In the genomic region with DNA sequence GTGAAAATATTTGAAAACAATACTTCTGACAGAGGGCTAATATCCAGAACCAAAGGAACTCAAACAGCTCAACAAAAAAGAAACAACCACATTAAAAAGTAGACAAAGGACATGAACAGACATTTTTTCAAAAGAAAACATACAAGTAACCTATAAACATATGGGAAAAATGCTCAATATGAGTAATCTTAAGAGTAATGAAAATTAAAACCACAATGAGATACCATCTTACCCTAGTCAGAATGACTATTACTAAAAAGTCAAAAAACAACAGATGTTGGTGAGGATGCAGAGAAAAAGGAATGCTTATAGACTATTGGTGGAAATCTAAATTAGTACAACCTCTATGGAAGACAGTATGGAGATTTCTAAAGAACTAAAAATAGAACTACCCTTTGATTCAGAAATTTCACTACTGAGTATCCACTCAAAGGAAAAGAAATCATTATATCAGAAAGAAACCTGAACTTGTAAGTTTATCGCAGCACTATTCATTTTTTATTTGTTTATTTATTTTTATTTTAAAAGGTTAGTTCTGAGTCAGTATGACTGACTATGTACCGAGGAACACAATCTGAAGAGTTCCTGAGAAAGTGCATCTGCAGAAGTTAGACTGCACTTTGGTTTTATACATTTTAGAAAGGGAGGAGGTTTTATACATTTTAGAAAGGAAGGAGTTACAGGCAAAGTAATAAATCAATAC, we compare ENCODE assay signal across 18 cellular contexts.
A peak's percentile ranks its signal among the peaks of the same experiment; 100 is the strongest.
DNase-seq lines count a peak whose midpoint lies in the region; ATAC-seq, FAIRE-seq and TF ChIP-seq lines count a peak whose summit lies in the region.
"Had no signal": no experiment of that assay in that cellular context is flagged by ENCODE, and none has a peak within 500 bp of the region (broad histone marks: within the 10 kb centered on the region; RNA-seq: fewer than 3 reads in every experiment).

No MANE protein-coding gene starts in this region.

- H3K9me1 ChIP-seq in keratinocyte (ENCODE audit: control insufficient read depth, extremely low read depth, insufficient read depth, low read length), result no peaks in the 10 kb centered on the region

- TF ChIP-seq CTCF in astrocyte of the spinal cord (IDR thresholded peaks at IDR 0.05; ENCODE audit: low read depth, low read length) (no peak), keratinocyte (optimal IDR thresholded peaks at IDR 0.05 in 1 of 3, IDR thresholded peaks at IDR 0.05 in 1 of 3, conservative IDR thresholded peaks at IDR 0.05 in 1 of 3; ENCODE audit: extremely low read depth in 1 of 3, insufficient read depth in 2 of 3, low read length in 3 of 3) (no peak)

- no peaks in the 10 kb centered on the region for H4K20me1 ChIP-seq in keratinocyte (ENCODE audit: control insufficient read depth, extremely low read depth, insufficient read depth, low read length)

- no peak overlapping the region for H2AFZ ChIP-seq in keratinocyte (ENCODE audit: control insufficient read depth, low read length)

- peaks cover 8% of the 10 kb centered on the region for H3K4me1 ChIP-seq in keratinocyte (ENCODE audit: control insufficient read depth, extremely low read depth, insufficient read depth, low read length)
- H3K4me1 ChIP-seq: right atrium auricular region, suprapubic skin had no signal

- H3K27ac ChIP-seq in keratinocyte (ENCODE audit: control insufficient read depth, insufficient read depth, low read length) (peak overlapping the region; percentile 29), substantia nigra (ENCODE audit: low read depth, low read length, poor library complexity, severe bottlenecking) (no peak overlapping the region)
- H3K27ac ChIP-seq: cardiac muscle cell, right atrium auricular region, suprapubic skin had no signal

- DNase-seq in Caki2 (ENCODE audit: low read depth) (peak; percentile 43), HS-27A (ENCODE audit: low read depth) (peak; percentile 42), astrocyte of the spinal cord (ENCODE audit: low read depth, low spot score) (peak; percentile 51), keratinocyte (ENCODE audit: low read depth, low spot score) (peak; percentile 13), substantia nigra (lab: John Stamatoyannopoulos, UW) (no peak), NCI-H1930 (lab: John Stamatoyannopoulos, UW) (no peak)
- DNase-seq in activated CD4-positive, alpha-beta T cell treated with anti-CD3 and anti-CD28 coated beads, Interleukin-2, amount 10 ng/mL, durations not matched to agents 7 days and 5 days, result no peak
- DNase-seq: activated B cell treated with CpG ODN at 0.5 μM for 24 hours; activated naive CD4-positive, alpha-beta T cell treated with anti-CD3 and anti-CD28 coated beads for 36 hours; effector CD8-positive, alpha-beta T cell; NCI-H1092; nephron progenitor cell; stimulated activated CD4-positive, alpha-beta T cell treated with anti-CD3 and anti-CD28 coated beads, Interleukin-2, amount 100 ng/mL, for 24 hours had no signal

- CTCF ChIA-PET in activated CD4-positive, alpha-beta T cell treated with anti-CD3 and anti-CD28 coated beads, Interleukin-2, amount 10 ng/mL, durations not matched to agents 7 days and 5 days (lab: Charles Lee), result interaction anchor here (0.5 kb wide), 1 partner anchor 13 kb away, joined by 5 read pairs; no protein-coding TSS in a partner anchor

- in situ Hi-C loops in Caki2 (cut with HindIII; ENCODE audit: low pct_unique_long_range_greater_than_20kb, low sequenced_read_pairs), result no loop called here
- in situ Hi-C loops in astrocyte of the spinal cord (cut with HindIII; ENCODE audit: low sequenced_read_pairs), result no loop called here

- H3K79me2 ChIP-seq in keratinocyte (ENCODE audit: control insufficient read depth, insufficient read depth, low read length), result no peaks in the 10 kb centered on the region

- H3K4me1 Mint-ChIP-seq in activated CD4-positive, alpha-beta T cell treated with anti-CD3 and anti-CD28 coated beads, Interleukin-2, amount 10 ng/mL, durations not matched to agents 7 days and 5 days, result peaks cover 6% of the 10 kb centered on the region
- H3K4me1 Mint-ChIP-seq: activated B cell treated with CpG ODN at 0.5 μM for 24 hours, nephron progenitor cell had no signal

- peak overlapping the region; percentile 17 for H3K4me2 ChIP-seq in keratinocyte (ENCODE audit: control insufficient read depth, extremely low read depth, insufficient read depth, low read depth, low read length)

- dilution Hi-C loops in keratinocyte (cut with MboI; ENCODE audit: extremely low pct_ligation_motif_present, low sequenced_read_pairs), result no loop called here

- H3K9ac ChIP-seq in keratinocyte (ENCODE audit: control insufficient read depth, extremely low read depth, insufficient read depth, low read length), result no peak overlapping the region

- no peak for ATAC-seq in GM18867 (IDR thresholded peaks at IDR 0.05; ENCODE audit: unreplicated experiment)
- ATAC-seq: K562 had no signal

- peaks cover 51% of the 10 kb centered on the region for H3K36me3 Mint-ChIP-seq in activated CD4-positive, alpha-beta T cell treated with anti-CD3 and anti-CD28 coated beads, Interleukin-2, amount 10 ng/mL, durations not matched to agents 7 days and 5 days (ENCODE audit: low read depth)

- POLR2A ChIA-PET in activated CD4-positive, alpha-beta T cell treated with anti-CD3 and anti-CD28 coated beads, Interleukin-2, amount 10 ng/mL, durations not matched to agents 7 days and 5 days (lab: Charles Lee), result no interaction called here

- H3K27me3 ChIP-seq in keratinocyte (ENCODE audit: control insufficient read depth, extremely low read depth, insufficient read depth, low read length), result no peaks in the 10 kb centered on the region
- H3K27me3 ChIP-seq: cardiac muscle cell, right atrium auricular region, suprapubic skin had no signal

- H3K9me3 ChIP-seq in keratinocyte (ENCODE audit: control insufficient read depth, low read depth, low read length), result no peaks in the 10 kb centered on the region
- H3K9me3 ChIP-seq: right atrium auricular region, suprapubic skin had no signal

- H3K4me3 Mint-ChIP-seq in activated CD4-positive, alpha-beta T cell treated with anti-CD3 and anti-CD28 coated beads, Interleukin-2, amount 10 ng/mL, durations not matched to agents 7 days and 5 days, result no peak overlapping the region
- H3K4me3 Mint-ChIP-seq: activated B cell treated with CpG ODN at 0.5 μM for 24 hours; activated naive CD4-positive, alpha-beta T cell treated with anti-CD3 and anti-CD28 coated beads for 36 hours; nephron progenitor cell had no signal

- no peak overlapping the region for H3K4me3 ChIP-seq in astrocyte of the spinal cord (ENCODE audit: low read depth, low read length)
- H3K4me3 ChIP-seq in keratinocyte (ENCODE audit: control insufficient read depth in 2 of 3, extremely low read depth in 1 of 3, insufficient read depth in 2 of 3, low read depth in 1 of 3, low read length in 3 of 3), result no peak overlapping the region
- H3K4me3 ChIP-seq: cardiac muscle cell, K562, right atrium auricular region, suprapubic skin had no signal

- H3K36me3 ChIP-seq in keratinocyte (ENCODE audit: control insufficient read depth in 2 of 2, extremely low read depth in 1 of 2, insufficient read depth in 2 of 2, low read length in 2 of 2), result no peaks in the 10 kb centered on the region
- H3K36me3 ChIP-seq: cardiac muscle cell, right atrium auricular region, suprapubic skin had no signal

- no peak overlapping the region for H3K27ac Mint-ChIP-seq in activated CD4-positive, alpha-beta T cell treated with anti-CD3 and anti-CD28 coated beads, Interleukin-2, amount 10 ng/mL, durations not matched to agents 7 days and 5 days
- H3K27ac Mint-ChIP-seq: activated B cell treated with CpG ODN at 0.5 μM for 24 hours; activated naive CD4-positive, alpha-beta T cell treated with anti-CD3 and anti-CD28 coated beads for 36 hours; nephron progenitor cell had no signal

- no peak for FAIRE-seq in keratinocyte (lab: Jason Lieb, UNC)
- FAIRE-seq: K562 had no signal

- H3K27me3 Mint-ChIP-seq in activated CD4-positive, alpha-beta T cell treated with anti-CD3 and anti-CD28 coated beads, Interleukin-2, amount 10 ng/mL, durations not matched to agents 7 days and 5 days, result no peaks in the 10 kb centered on the region
- H3K27me3 Mint-ChIP-seq: activated B cell treated with CpG ODN at 0.5 μM for 24 hours had no signal

- peaks cover 28% of the 10 kb centered on the region for H3K9me3 Mint-ChIP-seq in activated CD4-positive, alpha-beta T cell treated with anti-CD3 and anti-CD28 coated beads, Interleukin-2, amount 10 ng/mL, durations not matched to agents 7 days and 5 days

Comparison
In these comparisons a context has a peak if more than half of its experiments do, and no peak if none do; other contexts are left out.
1. DNase-seq: peak in Caki2 (single experiment), HS-27A (single experiment), astrocyte of the spinal cord (single experiment) and keratinocyte (single experiment); none in substantia nigra (0 of 49), activated CD4-positive, alpha-beta T cell treated with anti-CD3 and anti-CD28 coated beads, Interleukin-2, amount 10 ng/mL, durations not matched to agents 7 days and 5 days (single experiment) and NCI-H1930 (0 of 2).